ENCODE assay signal across 1 cellular context in genomic region chr6:109653264-109653663, GRCh38.
TF ChIP-seq lines count a peak whose summit lies in the region.

No MANE protein-coding gene starts in this region.

TF ChIP-seq in IMR-90, 13 proteins besides CTCF, POLR2A, EP300 and RAD21:
- TF ChIP-seq BHLHE40 (IDR thresholded peaks at IDR 0.05; ENCODE audit: low read depth, low read length), result no peak
- TF ChIP-seq CHD1 (IDR thresholded peaks at IDR 0.05; ENCODE audit: low read depth, low read length), result no peak
- TF ChIP-seq MAFK (IDR thresholded peaks at IDR 0.05; ENCODE audit: low read depth, low read length), result no peak
- no peak for TF ChIP-seq MAZ (IDR thresholded peaks at IDR 0.05; ENCODE audit: borderline replicate concordance, low read depth, low read length)
